In the genomic region with DNA sequence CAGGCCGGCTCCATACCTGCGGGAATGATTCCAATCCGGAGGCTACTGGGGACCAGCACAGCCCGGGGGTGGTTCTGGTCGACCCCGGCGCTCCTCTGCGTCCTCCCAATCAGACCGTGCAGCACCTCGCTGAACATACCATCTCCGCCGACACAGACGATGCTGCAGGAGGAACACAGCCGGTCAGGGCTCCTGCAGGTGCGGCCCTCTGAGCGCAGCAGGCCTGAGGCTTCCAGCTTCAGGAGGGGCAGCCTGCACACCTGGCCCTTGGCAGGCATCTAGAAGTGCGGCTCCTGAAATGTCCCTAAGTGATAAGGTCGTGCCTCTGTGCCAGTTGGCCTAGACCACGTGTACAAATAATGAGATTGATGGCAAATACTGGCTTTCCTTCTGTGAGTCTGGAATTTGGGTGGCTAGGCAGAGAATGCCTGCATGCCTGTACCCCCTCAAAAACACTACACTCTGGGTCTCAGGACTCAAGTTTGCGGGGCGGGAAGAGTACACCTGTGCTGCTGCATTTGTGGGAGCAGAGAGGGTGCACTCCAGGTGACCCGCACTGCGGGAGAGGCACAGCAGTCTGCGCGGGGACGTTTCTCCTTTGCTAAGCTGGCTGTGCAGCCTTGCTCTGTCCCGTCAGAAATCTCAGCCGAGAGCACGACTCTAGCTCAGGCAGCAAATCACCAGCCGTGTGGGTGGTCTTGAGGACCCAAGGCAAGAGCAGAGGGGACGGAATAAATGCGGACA, we compare ENCODE assay signal across 27 cellular contexts.
"Had no signal": no experiment of that assay in that cellular context is flagged by ENCODE, and none has a peak within 500 bp of the region (broad histone marks: within the 10 kb centered on the region; RNA-seq: fewer than 3 reads in every experiment).

No MANE protein-coding gene starts in this region.

- FAIRE-seq: colon, frontal cortex, islet of Langerhans had no signal

- H3K27ac Mint-ChIP-seq: activated CD4-positive, alpha-beta T cell treated with anti-CD3 and anti-CD28 coated beads, Interleukin-2, amount 10 ng/mL, durations not matched to agents 7 days and 5 days; activated CD8-positive, alpha-beta T cell treated with anti-CD3 and anti-CD28 coated beads, Interleukin-2, amount 10 ng/mL, durations not matched to agents 7 days and 5 days; activated naive CD4-positive, alpha-beta T cell treated with anti-CD3 and anti-CD28 coated beads for 36 hours; memory B cell; stimulated activated memory B cell treated with anti-CD40 and anti-IgM and Interleukin-4, amounts not matched to agents 10 μg/mL and 1 μg/mL and 100 μg/mL, for 72 hours; T-cell; T-helper 2 cell treated with Interferon-gamma antibody and Interleukin-4, amounts not matched to agents 5 μg/mL and 100 μg/mL, for 36 hours; type B pancreatic cell had no signal

- H3K9me3 ChIP-seq: esophagus muscularis mucosa, sigmoid colon, testis had no signal

- H3K4me3 ChIP-seq: esophagus muscularis mucosa, sigmoid colon, smooth muscle cell, testis had no signal

- H3K4me1 ChIP-seq: esophagus muscularis mucosa, sigmoid colon, testis had no signal

- H3K27me3 Mint-ChIP-seq: activated CD4-positive, alpha-beta T cell treated with anti-CD3 and anti-CD28 coated beads, Interleukin-2, amount 10 ng/mL, durations not matched to agents 7 days and 5 days; memory B cell; natural killer cell treated with Interleukin-12 subunit alpha and Interleukin-12 subunit beta and Interleukin-15 and Interleukin-18, amount 100 ng/mL, for 72 hours; stimulated activated memory B cell treated with anti-CD40 and anti-IgM and Interleukin-4, amounts not matched to agents 10 μg/mL and 1 μg/mL and 100 μg/mL, for 72 hours; T-cell; type B pancreatic cell had no signal

- ATAC-seq: activated CD4-positive, CD25-positive, alpha-beta regulatory T cell treated with anti-CD3 and anti-CD28 coated beads, Interleukin-2, amount 50 U/mL, for 24 hours; activated CD8-positive, alpha-beta T cell treated with anti-CD3 and anti-CD28 coated beads, Interleukin-2, amount 10 ng/mL, durations not matched to agents 7 days and 5 days; natural killer cell treated with Interleukin-12 subunit alpha and Interleukin-12 subunit beta and Interleukin-15 and Interleukin-18, amount 100 ng/mL, for 72 hours; stimulated activated memory B cell treated with anti-CD40 and anti-IgM and Interleukin-4, amounts not matched to agents 10 μg/mL and 1 μg/mL and 100 μg/mL, for 72 hours; T-cell had no signal

- H3K9me3 Mint-ChIP-seq: activated CD4-positive, alpha-beta T cell treated with anti-CD3 and anti-CD28 coated beads, Interleukin-2, amount 10 ng/mL, durations not matched to agents 7 days and 5 days; activated naive CD4-positive, alpha-beta T cell treated with anti-CD3 and anti-CD28 coated beads for 36 hours; memory B cell; natural killer cell treated with Interleukin-12 subunit alpha and Interleukin-12 subunit beta and Interleukin-15 and Interleukin-18, amount 100 ng/mL, for 72 hours; stimulated activated memory B cell treated with anti-CD40 and anti-IgM and Interleukin-4, amounts not matched to agents 10 μg/mL and 1 μg/mL and 100 μg/mL, for 72 hours; T-cell; T-helper 2 cell treated with Interferon-gamma antibody and Interleukin-4, amounts not matched to agents 5 μg/mL and 100 μg/mL, for 36 hours; type B pancreatic cell had no signal

- H3K4me2 ChIP-seq: smooth muscle cell had no signal

- DNase-seq: activated CD4-positive, alpha-beta T cell treated with anti-CD3 and anti-CD28 coated beads, Interleukin-2, amount 10 ng/mL, durations not matched to agents 7 days and 5 days; activated CD8-positive, alpha-beta T cell treated with anti-CD3 and anti-CD28 coated beads, Interleukin-2, amount 10 ng/mL, durations not matched to agents 7 days and 5 days; activated effector memory CD4-positive, alpha-beta T cell treated with Interleukin-2 at 50 U/mL for 16 hours; activated naive CD4-positive, alpha-beta T cell treated with anti-CD3 and anti-CD28 coated beads for 36 hours; activated T-cell treated with anti-CD3 and anti-CD28 coated beads, Interleukin-2, amount 50 U/mL, for 1 hour; brain microvascular endothelial cell; caudate nucleus; effector memory CD4-positive, alpha-beta T cell; glutamatergic neuron; hippocampal formation; nucleus accumbens; sigmoid colon; stimulated activated CD4-positive, alpha-beta T cell treated with anti-CD3 and anti-CD28 coated beads, Interleukin-15, amount 100 ng/mL, for 24 hours; T-cell; testis had no signal

- H3K4me1 Mint-ChIP-seq: activated CD4-positive, alpha-beta T cell treated with anti-CD3 and anti-CD28 coated beads, Interleukin-2, amount 10 ng/mL, durations not matched to agents 7 days and 5 days; stimulated activated memory B cell treated with anti-CD40 and anti-IgM and Interleukin-4, amounts not matched to agents 10 μg/mL and 1 μg/mL and 100 μg/mL, for 72 hours had no signal

- H3K27ac ChIP-seq: brain microvascular endothelial cell, esophagus muscularis mucosa, sigmoid colon, testis, VCaP had no signal

- H3K27me3 ChIP-seq: brain microvascular endothelial cell, esophagus muscularis mucosa, sigmoid colon, testis had no signal

- H3K4me3 Mint-ChIP-seq: activated CD4-positive, alpha-beta T cell treated with anti-CD3 and anti-CD28 coated beads, Interleukin-2, amount 10 ng/mL, durations not matched to agents 7 days and 5 days; activated CD8-positive, alpha-beta T cell treated with anti-CD3 and anti-CD28 coated beads, Interleukin-2, amount 10 ng/mL, durations not matched to agents 7 days and 5 days; activated naive CD4-positive, alpha-beta T cell treated with anti-CD3 and anti-CD28 coated beads for 36 hours; memory B cell; natural killer cell treated with Interleukin-12 subunit alpha and Interleukin-12 subunit beta and Interleukin-15 and Interleukin-18, amount 100 ng/mL, for 72 hours; stimulated activated memory B cell treated with anti-CD40 and anti-IgM and Interleukin-4, amounts not matched to agents 10 μg/mL and 1 μg/mL and 100 μg/mL, for 72 hours; T-cell; T-helper 2 cell treated with Interferon-gamma antibody and Interleukin-4, amounts not matched to agents 5 μg/mL and 100 μg/mL, for 36 hours; type B pancreatic cell had no signal
